ENCODE assay signal across 19 cellular contexts in genomic region chr7:19552576-19552975, GRCh38.
DNase-seq lines count a peak whose midpoint lies in the region; ATAC-seq and TF ChIP-seq lines count a peak whose summit lies in the region.
"Had no signal": no experiment of that assay in that cellular context is flagged by ENCODE, and none has a peak within 500 bp of the region (broad histone marks: within the 10 kb centered on the region; RNA-seq: fewer than 3 reads in every experiment).

No MANE protein-coding gene starts in this region.

- H3K4me3 Mint-ChIP-seq in T-helper 2 cell treated with Interferon-gamma antibody and Interleukin-4, amounts not matched to agents 5 μg/mL and 100 μg/mL, for 36 hours = peak overlapping the region; percentile 6
- H3K4me3 Mint-ChIP-seq in stimulated activated effector memory CD8-positive, alpha-beta T cell treated with anti-CD3 and anti-CD28 coated beads, Interleukin-12 subunit alpha, Interleukin-12 subunit beta, amount 100 ng/mL, for 72 hours = no peak overlapping the region
- H3K4me3 Mint-ChIP-seq: CD8-positive, alpha-beta T cell had no signal

- peak overlapping the region; percentile 75 for H2AFZ ChIP-seq in osteoblast (ENCODE audit: low read length)

- no peak overlapping the region for H3K27ac ChIP-seq in osteoblast (ENCODE audit: low read depth, low read length)
- H3K27ac ChIP-seq: BLaER1 treated with 17β-estradiol and CSF1 and Interleukin-3, amounts not matched to agents 10 nM and 100 nM; SK-N-MC had no signal

- no peaks in the 10 kb centered on the region for H3K4me1 ChIP-seq in osteoblast (ENCODE audit: insufficient read depth, low read length)
- H3K4me1 ChIP-seq: BLaER1 treated with 17β-estradiol and CSF1 and Interleukin-3, amounts not matched to agents 10 nM and 100 nM had no signal

- no peak overlapping the region for H3K4me3 ChIP-seq in osteoblast (ENCODE audit: insufficient read depth, low read length)
- H3K4me3 ChIP-seq: BLaER1 treated with 17β-estradiol and CSF1 and Interleukin-3, amounts not matched to agents 10 nM and 100 nM; SK-N-MC had no signal

- no peaks in the 10 kb centered on the region for H4K20me1 ChIP-seq in osteoblast (ENCODE audit: insufficient read depth, low read length)
- H4K20me1 ChIP-seq: BLaER1 treated with 17β-estradiol and CSF1 and Interleukin-3, amounts not matched to agents 10 nM and 100 nM had no signal

- ATAC-seq in GM18858 (IDR thresholded peaks at IDR 0.05; ENCODE audit: unreplicated experiment) (peak; percentile 54), HG02870 (IDR thresholded peaks at IDR 0.05; ENCODE audit: unreplicated experiment) (peak; percentile 74)
- ATAC-seq in stimulated activated effector memory CD8-positive, alpha-beta T cell treated with anti-CD3 and anti-CD28 coated beads, Interleukin-12 subunit alpha, Interleukin-12 subunit beta, amount 100 ng/mL, for 72 hours = no peak
- ATAC-seq: CD8-positive, alpha-beta T cell; HCT116 had no signal

- H3K4me1 Mint-ChIP-seq in T-helper 2 cell treated with Interferon-gamma antibody and Interleukin-4, amounts not matched to agents 5 μg/mL and 100 μg/mL, for 36 hours (ENCODE audit: low read depth) = peaks cover 9% of the 10 kb centered on the region
- H3K4me1 Mint-ChIP-seq in stimulated activated effector memory CD8-positive, alpha-beta T cell treated with anti-CD3 and anti-CD28 coated beads, Interleukin-12 subunit alpha, Interleukin-12 subunit beta, amount 100 ng/mL, for 72 hours = no peaks in the 10 kb centered on the region

- no peak for DNase-seq in T-helper 2 cell treated with Interferon-gamma antibody and Interleukin-4, amounts not matched to agents 5 μg/mL and 100 μg/mL, for 36 hours (ENCODE audit: low spot score)
- no peak for DNase-seq in osteoblast (ENCODE audit: insufficient read length, low spot score, missing footprints)
- no peak for DNase-seq in activated CD4-positive, alpha-beta T cell treated with anti-CD3 and anti-CD28 coated beads, Interleukin-2, amount 50 U/mL, for 1 hour
- DNase-seq in stimulated activated effector memory CD8-positive, alpha-beta T cell treated with anti-CD3 and anti-CD28 coated beads, Interleukin-12 subunit alpha, Interleukin-12 subunit beta, amount 100 ng/mL, for 72 hours (ENCODE audit: low spot score in 2 of 2) = no peak
- no peak for DNase-seq in erythroblast (lab: John Stamatoyannopoulos, UW)
- DNase-seq: Calu3; CD8-positive, alpha-beta T cell; EL; GOT3; NCI-H1105; NCI-H2081 treated with DMSO at 0.1 percent for 48 hours; NCI-H774; OCI-M1; Right ventricle myocardium superior had no signal

- no peaks in the 10 kb centered on the region for H3K79me2 ChIP-seq in osteoblast (ENCODE audit: insufficient read depth, low read length)

- H3K9me3 ChIP-seq in osteoblast (ENCODE audit: low read depth, low read length) = no peaks in the 10 kb centered on the region

- H3K9me3 Mint-ChIP-seq in T-helper 2 cell treated with Interferon-gamma antibody and Interleukin-4, amounts not matched to agents 5 μg/mL and 100 μg/mL, for 36 hours = peaks cover 9% of the 10 kb centered on the region
- peaks cover 8% of the 10 kb centered on the region for H3K9me3 Mint-ChIP-seq in stimulated activated effector memory CD8-positive, alpha-beta T cell treated with anti-CD3 and anti-CD28 coated beads, Interleukin-12 subunit alpha, Interleukin-12 subunit beta, amount 100 ng/mL, for 72 hours

- H3K36me3 Mint-ChIP-seq in T-helper 2 cell treated with Interferon-gamma antibody and Interleukin-4, amounts not matched to agents 5 μg/mL and 100 μg/mL, for 36 hours (ENCODE audit: low read depth) = peaks cover 2% of the 10 kb centered on the region
- H3K36me3 Mint-ChIP-seq in stimulated activated effector memory CD8-positive, alpha-beta T cell treated with anti-CD3 and anti-CD28 coated beads, Interleukin-12 subunit alpha, Interleukin-12 subunit beta, amount 100 ng/mL, for 72 hours = no peaks in the 10 kb centered on the region
- H3K36me3 Mint-ChIP-seq: CD8-positive, alpha-beta T cell had no signal

- H3K27ac Mint-ChIP-seq in T-helper 2 cell treated with Interferon-gamma antibody and Interleukin-4, amounts not matched to agents 5 μg/mL and 100 μg/mL, for 36 hours = peak overlapping the region; percentile 45
- no peak overlapping the region for H3K27ac Mint-ChIP-seq in stimulated activated effector memory CD8-positive, alpha-beta T cell treated with anti-CD3 and anti-CD28 coated beads, Interleukin-12 subunit alpha, Interleukin-12 subunit beta, amount 100 ng/mL, for 72 hours
- H3K27ac Mint-ChIP-seq: CD8-positive, alpha-beta T cell had no signal

- no peaks in the 10 kb centered on the region for H3K27me3 Mint-ChIP-seq in T-helper 2 cell treated with Interferon-gamma antibody and Interleukin-4, amounts not matched to agents 5 μg/mL and 100 μg/mL, for 36 hours (ENCODE audit: low read depth)

- no peak for TF ChIP-seq CTCF in osteoblast (IDR thresholded peaks at IDR 0.05; ENCODE audit: extremely low read depth, low read depth, low read length)

- no peak for TF ChIP-seq POLR2A in erythroblast (IDR thresholded peaks at IDR 0.05; ENCODE audit: low read length)

- H3K36me3 ChIP-seq in osteoblast (ENCODE audit: insufficient read depth, low read length) = no peaks in the 10 kb centered on the region
- H3K36me3 ChIP-seq: BLaER1 treated with 17β-estradiol and CSF1 and Interleukin-3, amounts not matched to agents 10 nM and 100 nM had no signal

- no peaks in the 10 kb centered on the region for H3K27me3 ChIP-seq in osteoblast (ENCODE audit: insufficient read depth, low read length)
- H3K27me3 ChIP-seq: BLaER1 treated with 17β-estradiol and CSF1 and Interleukin-3, amounts not matched to agents 10 nM and 100 nM had no signal

- no peak overlapping the region for H3K4me2 ChIP-seq in osteoblast (ENCODE audit: insufficient read depth, low read length)
- H3K4me2 ChIP-seq: BLaER1 treated with 17β-estradiol and CSF1 and Interleukin-3, amounts not matched to agents 10 nM and 100 nM had no signal
